In genomic region chr14:42437809-42438208, GRCh38 we compare ENCODE assay signal across 29 cellular contexts.
A peak's percentile ranks its signal among the peaks of the same experiment; 100 is the strongest.
DNase-seq lines count a peak whose midpoint lies in the region; ATAC-seq, FAIRE-seq and TF ChIP-seq lines count a peak whose summit lies in the region.
"Had no signal": no experiment of that assay in that cellular context is flagged by ENCODE, and none has a peak within 500 bp of the region (broad histone marks: within the 10 kb centered on the region; RNA-seq: fewer than 3 reads in every experiment).

No MANE protein-coding gene starts in this region.

- DNase-seq in HepG2 (ENCODE audit: low spot score) (no peak), right lobe of liver (no peak), MV-4-11 (lab: John Stamatoyannopoulos, UW) (peak; percentile 83), SKM-1 (lab: John Stamatoyannopoulos, UW; ENCODE audit: unreplicated experiment) (peak; percentile 5), NCI-H1048 (lab: John Stamatoyannopoulos, UW) (no peak), NCI-H510A (lab: John Stamatoyannopoulos, UW) (no peak), GM03348 (ENCODE audit: low spot score) (no peak), left lung (no peak)
- DNase-seq: activated naive CD4-positive, alpha-beta T cell treated with anti-CD3 and anti-CD28 coated beads for 36 hours; activated T-cell treated with anti-CD3 and anti-CD28 coated beads, Interleukin-2, amount 50 U/mL, for 72 hours; brain microvascular endothelial cell; COR-L47; DMS79 treated with DMSO at 0.1 percent for 48 hours; effector CD4-positive, alpha-beta T cell; head of caudate nucleus; kidney glomerular epithelial cell; NCI-H146; NCI-H2171; NCI-H524 treated with DMSO at 0.1 percent for 48 hours; PC-3; Right ventricle myocardium superior; stimulated activated CD8-positive, alpha-beta memory T cell treated with anti-CD3 and anti-CD28 coated beads, Interleukin-4, amount 100 ng/mL, for 48 hours; T-cell; trophoblast cell had no signal

- H4K20me1 ChIP-seq in HepG2 (ENCODE audit: insufficient read depth, low read length) = no peaks in the 10 kb centered on the region
- H4K20me1 ChIP-seq: BLaER1 treated with 17β-estradiol and CSF1 and Interleukin-3, amounts not matched to agents 10 nM and 100 nM had no signal

- H3K4me2 ChIP-seq in HepG2 (ENCODE audit: low read depth, low read length) = no peak overlapping the region
- H3K4me2 ChIP-seq: A549; BLaER1 treated with 17β-estradiol and CSF1 and Interleukin-3, amounts not matched to agents 10 nM and 100 nM; neural progenitor cell had no signal

- no peak for TF ChIP-seq RAD21 in HepG2 (CRISPR knock-in tag; IDR thresholded peaks at IDR 0.05)

- no peak for ATAC-seq in HepG2
- no peak for ATAC-seq in right lobe of liver
- no peak for ATAC-seq in left lung
- ATAC-seq: A549; activated T-cell treated with anti-CD3 and anti-CD28 coated beads, Interleukin-2, amount 50 U/mL, for 72 hours; HCT116; PC-3; T-cell had no signal

- no peak overlapping the region for H2AFZ ChIP-seq in HepG2 (ENCODE audit: low read length)
- H2AFZ ChIP-seq: neural progenitor cell had no signal

- H3K79me2 ChIP-seq in HepG2 (ENCODE audit: insufficient read depth, low read length) = no peaks in the 10 kb centered on the region

- no peak for FAIRE-seq in HepG2 (lab: Jason Lieb, UNC)
- FAIRE-seq: A549 had no signal

- H3K27me3 ChIP-seq in HepG2 (ENCODE audit: control insufficient read depth in 1 of 2, insufficient read depth in 2 of 2, low read length in 2 of 2) (no peaks in the 10 kb centered on the region), right lobe of liver (no peaks in the 10 kb centered on the region), left lung (no peaks in the 10 kb centered on the region)
- H3K27me3 ChIP-seq: BLaER1 treated with 17β-estradiol and CSF1 and Interleukin-3, amounts not matched to agents 10 nM and 100 nM; brain microvascular endothelial cell; neural progenitor cell had no signal

- TF ChIP-seq CTCF in HepG2 (CRISPR knock-in tag; IDR thresholded peaks at IDR 0.05) (no peak), right lobe of liver (IDR thresholded peaks at IDR 0.05) (no peak), left lung (IDR thresholded peaks at IDR 0.05) (no peak)

- no peak overlapping the region for H3K4me3 ChIP-seq in HepG2 (replicated peaks in 1 of 3; ENCODE audit: insufficient read depth in 1 of 3, low read depth in 2 of 3, low read length in 3 of 3)
- H3K4me3 ChIP-seq in right lobe of liver = no peak overlapping the region
- H3K4me3 ChIP-seq in left lung = no peak overlapping the region
- H3K4me3 ChIP-seq: A549; BLaER1 treated with 17β-estradiol and CSF1 and Interleukin-3, amounts not matched to agents 10 nM and 100 nM; neural progenitor cell had no signal

- H3K9me3 ChIP-seq in HepG2 (ENCODE audit: low read length) (peaks cover 87% of the 10 kb centered on the region), right lobe of liver (no peaks in the 10 kb centered on the region), left lung (peaks cover 0 to 6% of the 10 kb centered on the region in 2 donors)
- H3K9me3 ChIP-seq: A549 had no signal

- POLR2A ChIA-PET in HepG2 (lab: Yijun Ruan, JAX) = no interaction called here

- no peak for TF ChIP-seq EP300 in HepG2 (IDR thresholded peaks at IDR 0.05; ENCODE audit: low read depth in 2 of 2, low read length in 2 of 2)
- TF ChIP-seq EP300 in HepG2 (CRISPR knock-in tag; IDR thresholded peaks at IDR 0.05; ENCODE audit: borderline replicate concordance) = no peak

- TF ChIP-seq POLR2A in HepG2 (IDR thresholded peaks at IDR 0.05; ENCODE audit: insufficient read depth in 1 of 2, low read depth in 2 of 2, low read length in 2 of 2) (no peak), right lobe of liver (IDR thresholded peaks at IDR 0.05) (no peak)

- in situ Hi-C loops in HepG2 (cut with HindIII; ENCODE audit: extremely low pct_ligation_motif_present, low pct_unique_long_range_greater_than_20kb) = no loop called here

- WGBS in HepG2 (ENCODE audit: low lambda C conversion rate) = 20% methylated on average over 5 of the region's 5 CpGs
- 39% methylated on average over 5 of the region's 5 CpGs for WGBS in right lobe of liver (ENCODE audit: insufficient coverage, low coverage, low lambda C conversion rate, missing lambda C conversion rate)

- CTCF ChIA-PET in HepG2 (lab: Yijun Ruan, JAX; ENCODE audit: low intra/inter-chr PET ratio, low total read pairs) = no interaction called here

- intact Hi-C loops in HepG2 (cut with micrococcal nuclease; ENCODE audit: unreplicated experiment) (no loop called here), right lobe of liver (cut with DNase I) (no loop called here), left lung (cut with DNase I) (no loop called here)

- H3K27ac ChIP-seq in HepG2 (ENCODE audit: extremely low read length, insufficient read depth, low read length) (no peak overlapping the region), right lobe of liver (no peak overlapping the region), left lung (no peak overlapping the region)
- H3K27ac ChIP-seq: A549; BLaER1 treated with 17β-estradiol and CSF1 and Interleukin-3, amounts not matched to agents 10 nM and 100 nM; brain microvascular endothelial cell; epithelial cell of prostate; neural progenitor cell had no signal

- no peak overlapping the region for H3K9ac ChIP-seq in HepG2 (ENCODE audit: insufficient read depth, low read depth, low read length)
- H3K9ac ChIP-seq: BLaER1 treated with 17β-estradiol and CSF1 and Interleukin-3, amounts not matched to agents 10 nM and 100 nM; neural progenitor cell had no signal

- no peaks in the 10 kb centered on the region for H3K4me1 ChIP-seq in HepG2 (ENCODE audit: insufficient read depth, low read length)
- no peaks in the 10 kb centered on the region for H3K4me1 ChIP-seq in right lobe of liver
- no peaks in the 10 kb centered on the region for H3K4me1 ChIP-seq in left lung
- H3K4me1 ChIP-seq: A549; BLaER1 treated with 17β-estradiol and CSF1 and Interleukin-3, amounts not matched to agents 10 nM and 100 nM; neural progenitor cell had no signal

- H3K36me3 ChIP-seq in HepG2 (replicated peaks in 1 of 2; ENCODE audit: control insufficient read depth in 1 of 2, insufficient read depth in 2 of 2, low read length in 2 of 2) (no peaks in the 10 kb centered on the region), right lobe of liver (no peaks in the 10 kb centered on the region), left lung (no peaks in the 10 kb centered on the region)
- H3K36me3 ChIP-seq: BLaER1 treated with 17β-estradiol and CSF1 and Interleukin-3, amounts not matched to agents 10 nM and 100 nM; brain microvascular endothelial cell; neural progenitor cell had no signal

- no TSS peak for BruUV-seq in HepG2 (replicated peaks; lab: Mats Ljungman, UMichigan)

TF ChIP-seq in HepG2, 621 proteins besides CTCF, POLR2A, EP300 and RAD21:
- TF ChIP-seq FOXK1 (CRISPR knock-in tag; IDR thresholded peaks at IDR 0.05; ENCODE audit: borderline replicate concordance, low read depth) (no peak), ZBTB7A (CRISPR knock-in tag; IDR thresholded peaks at IDR 0.05) (no peak), KDM5A (IDR thresholded peaks at IDR 0.05; ENCODE audit: borderline replicate concordance, low read length) (0 out of 2 replicates have a peak, but pooled peaks have one; percentile 35)

Comparison
In these comparisons a context has a peak if more than half of its experiments do, and no peak if none do; other contexts are left out.
1. DNase-seq: peak in MV-4-11 (single experiment) and SKM-1 (single experiment); none in HepG2 (single experiment), right lobe of liver (0 of 3), NCI-H1048 (single experiment), NCI-H510A (single experiment), GM03348 (single experiment) and left lung (0 of 2).